Comparison of ENCODE assay signal across 8 cellular contexts in genomic region chr18:55589625-55590291, GRCh38.
A peak's percentile ranks its signal among the peaks of the same experiment; 100 is the strongest.
DNase-seq lines count a peak whose midpoint lies in the region; ATAC-seq and TF ChIP-seq lines count a peak whose summit lies in the region.

No MANE protein-coding gene starts in this region.

- TF ChIP-seq CTCF in epithelial cell of esophagus (IDR thresholded peaks at IDR 0.05; ENCODE audit: insufficient read depth, low read depth, low read length, missing control alignments), result no peak

- ATAC-seq in GM19463 (IDR thresholded peaks at IDR 0.05; ENCODE audit: unreplicated experiment), result peak; percentile 85

- DNase-seq in CD1c-positive myeloid dendritic cell (ENCODE audit: extremely low spot score), result peak; percentile 93
- DNase-seq in HS-27A (ENCODE audit: low read depth), result peak; percentile 84
- peak; percentile 20 to 47 for DNase-seq in NOMO-1 (lab: John Stamatoyannopoulos, UW; ENCODE audit: unreplicated experiment in 2 of 2)
- DNase-seq in activated T-cell treated with anti-CD3 and anti-CD28 coated beads for 1 hour (ENCODE audit: low read depth), result peak; percentile 53
- DNase-seq in epithelial cell of esophagus (ENCODE audit: low read depth), result peak; percentile 96
- peak; percentile 95 for DNase-seq in midbrain (lab: John Stamatoyannopoulos, UW)
- DNase-seq in stimulated activated CD8-positive, alpha-beta memory T cell treated with anti-CD3 and anti-CD28 coated beads, Interleukin-15, amount 100 ng/mL, for 4 hours (ENCODE audit: low read depth in 2 of 2), result peak; percentile 50 to 62

- peak overlapping the region; percentile 72 for H3K4me3 ChIP-seq in epithelial cell of esophagus (ENCODE audit: low read length)

Comparison
In these comparisons a context has a peak if more than half of its experiments do, and no peak if none do; other contexts are left out.
1. Peak in every context shown above with its lines: DNase-seq, ATAC-seq and H3K4me3 ChIP-seq.
2. DNase-seq: peak in every context shown above with its lines; median percentile 96 in epithelial cell of esophagus; 95 in midbrain; 93 in CD1c-positive myeloid dendritic cell; 84 in HS-27A; 56 in stimulated activated CD8-positive, alpha-beta memory T cell treated with anti-CD3 and anti-CD28 coated beads, Interleukin-15, amount 100 ng/mL, for 4 hours; 53 in activated T-cell treated with anti-CD3 and anti-CD28 coated beads for 1 hour; 34 in NOMO-1.